Comparison of ENCODE assay signal across 1 cellular context in the genomic region with DNA sequence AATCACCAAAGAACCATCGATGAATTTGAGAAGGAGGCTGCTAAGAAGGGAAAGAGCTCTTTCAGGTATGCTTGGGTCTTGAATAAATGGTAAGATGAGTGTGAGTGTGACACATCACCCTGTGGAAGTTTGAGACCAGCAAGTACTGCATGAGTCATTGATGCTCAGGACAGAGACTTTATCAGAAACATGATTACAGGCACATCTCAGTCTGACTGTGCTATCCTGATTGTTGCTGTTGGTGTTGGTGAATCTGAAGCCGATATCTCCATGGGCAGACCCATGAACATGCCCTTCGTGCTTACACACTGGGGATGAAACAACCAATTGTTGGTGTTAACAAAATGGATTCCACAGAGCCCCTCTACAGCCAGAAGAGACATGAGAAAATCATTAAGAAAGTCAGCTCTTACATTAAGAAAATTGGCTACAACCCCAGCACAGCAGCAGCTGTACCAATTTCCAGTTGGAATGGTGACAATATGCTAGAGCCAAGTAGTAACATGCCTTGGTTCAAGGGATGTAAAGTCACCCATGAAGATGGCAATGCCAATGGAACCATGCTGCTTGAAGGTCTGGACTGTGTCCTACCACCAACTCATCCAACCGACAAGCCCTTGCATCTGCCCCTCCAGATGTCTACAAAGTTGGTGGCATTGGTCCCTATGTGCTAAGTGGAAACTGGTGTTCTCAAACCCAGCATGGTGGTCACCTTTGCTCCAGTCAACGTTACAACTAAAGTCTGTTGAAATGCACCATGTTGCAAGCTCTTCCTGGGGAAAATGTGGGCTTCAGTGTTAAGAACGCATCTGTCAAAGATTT.
TF ChIP-seq lines count a peak whose summit lies in the region.

No MANE protein-coding gene starts in this region.

TF ChIP-seq in IMR-90, 13 proteins besides CTCF, POLR2A, EP300 and RAD21:
- TF ChIP-seq FOS (IDR thresholded peaks at IDR 0.05; ENCODE audit: low read depth, low read length) (peak; percentile 85), RCOR1 (IDR thresholded peaks at IDR 0.05; ENCODE audit: insufficient replicate concordance, low read length) (no peak), BHLHE40 (IDR thresholded peaks at IDR 0.05; ENCODE audit: low read depth, low read length) (peak; percentile 42; the same call in 1 of the 2 replicates), MAZ (IDR thresholded peaks at IDR 0.05; ENCODE audit: borderline replicate concordance, low read depth, low read length) (no peak), CEBPB (IDR thresholded peaks at IDR 0.05; ENCODE audit: low read depth, low read length) (0 out of 2 replicates have a peak, but pooled peaks have one; percentile 12), MXI1 (IDR thresholded peaks at IDR 0.05; ENCODE audit: borderline replicate concordance, low read depth, low read length) (no peak)
